28 cellular contexts compared by ENCODE assay signal in genomic region chr10:118666350-118666749, GRCh38.
"Had no signal": no experiment of that assay in that cellular context is flagged by ENCODE, and none has a peak within 500 bp of the region (broad histone marks: within the 10 kb centered on the region; RNA-seq: fewer than 3 reads in every experiment).

No MANE protein-coding gene starts in this region.

- H3K27ac ChIP-seq: neutrophil, pancreas, psoas muscle, skin epidermis, spleen, stomach, thoracic aorta, thyroid gland, tibial nerve, upper lobe of left lung, vagina had no signal

- FAIRE-seq: pancreas, urothelium cell line had no signal

- H3K4me2 ChIP-seq: smooth muscle cell had no signal

- H3K36me3 Mint-ChIP-seq: natural killer cell; stimulated activated effector memory CD8-positive, alpha-beta T cell treated with anti-CD3 and anti-CD28 coated beads, Interleukin-12 subunit alpha, Interleukin-12 subunit beta, amount 100 ng/mL, for 72 hours had no signal

- H3K4me1 Mint-ChIP-seq: nephron had no signal

- ATAC-seq: naive thymus-derived CD4-positive, alpha-beta T cell; natural killer cell; psoas muscle; right cardiac atrium; sciatic nerve; stimulated activated effector memory CD8-positive, alpha-beta T cell treated with anti-CD3 and anti-CD28 coated beads, Interleukin-12 subunit alpha, Interleukin-12 subunit beta, amount 100 ng/mL, for 72 hours; stimulated activated naive B cell treated with anti-CD40 and anti-IgM and Interleukin-4, amounts not matched to agents 10 μg/mL and 1 μg/mL and 100 μg/mL, for 72 hours had no signal

- H3K4me3 ChIP-seq: pancreas, psoas muscle, skin epidermis, smooth muscle cell, spleen, stomach, thoracic aorta, thyroid gland, tibial nerve, upper lobe of left lung, vagina had no signal

- H3K4me3 Mint-ChIP-seq: naive thymus-derived CD4-positive, alpha-beta T cell; natural killer cell; nephron; stimulated activated effector memory CD8-positive, alpha-beta T cell treated with anti-CD3 and anti-CD28 coated beads, Interleukin-12 subunit alpha, Interleukin-12 subunit beta, amount 100 ng/mL, for 72 hours; stimulated activated naive B cell treated with anti-CD40 and anti-IgM and Interleukin-4, amounts not matched to agents 10 μg/mL and 1 μg/mL and 100 μg/mL, for 72 hours; stimulated activated naive CD8-positive, alpha-beta T cell treated with anti-CD3 and anti-CD28 coated beads, Interleukin-15, Interleukin-2, amounts not matched to agents 100 ng/mL and 50 ng/mL, for 24 hours had no signal

- H3K9me3 Mint-ChIP-seq: natural killer cell had no signal

- H3K9me3 ChIP-seq: neutrophil, pancreas, psoas muscle, thyroid gland, vagina had no signal

- DNase-seq: naive thymus-derived CD4-positive, alpha-beta T cell; natural killer cell; nucleus accumbens; psoas muscle; right cardiac atrium; spleen; stimulated activated CD4-positive, alpha-beta T cell treated with anti-CD3 and anti-CD28 coated beads, Interleukin-12 subunit alpha, Interleukin-12 subunit beta, amount 100 ng/mL, for 4 hours; stimulated activated CD4-positive, alpha-beta T cell treated with anti-CD3 and anti-CD28 coated beads, Interleukin-2, amount 100 ng/mL, for 24 hours; stimulated activated CD4-positive, alpha-beta T cell treated with anti-CD3 and anti-CD28 coated beads, Interleukin-2, amount 100 ng/mL, for 48 hours; stimulated activated CD4-positive, alpha-beta T cell treated with anti-CD3 and anti-CD28 coated beads, Interleukin-4, amount 100 ng/mL, for 24 hours; stimulated activated naive B cell treated with anti-CD40 and anti-IgM and Interleukin-4, amounts not matched to agents 10 μg/mL and 1 μg/mL and 100 μg/mL, for 72 hours; stimulated activated naive CD4-positive, alpha-beta T cell treated with Interleukin-2 at 50 U/mL for 16 hours; stomach; thyroid gland; trophoblast cell had no signal

- H3K27ac Mint-ChIP-seq: natural killer cell; nephron; stimulated activated effector memory CD8-positive, alpha-beta T cell treated with anti-CD3 and anti-CD28 coated beads, Interleukin-12 subunit alpha, Interleukin-12 subunit beta, amount 100 ng/mL, for 72 hours; stimulated activated naive B cell treated with anti-CD40 and anti-IgM and Interleukin-4, amounts not matched to agents 10 μg/mL and 1 μg/mL and 100 μg/mL, for 72 hours; stimulated activated naive CD8-positive, alpha-beta T cell treated with anti-CD3 and anti-CD28 coated beads, Interleukin-15, Interleukin-2, amounts not matched to agents 100 ng/mL and 50 ng/mL, for 24 hours had no signal

- H3K36me3 ChIP-seq: neutrophil, pancreas, spleen, stomach, thoracic aorta, thyroid gland, tibial nerve, upper lobe of left lung, vagina had no signal

- H3K27me3 ChIP-seq: pancreas, stomach, thyroid gland, tibial nerve, upper lobe of left lung, vagina had no signal
